1 cellular context compared by ENCODE assay signal in genomic region chr11:208177-208916, GRCh38.
TF ChIP-seq lines count a peak whose summit lies in the region.

No MANE protein-coding gene starts in this region.

TF ChIP-seq in K562, 482 proteins besides CTCF, POLR2A, EP300 and RAD21 (continued from another document):
- TF ChIP-seq E2F5 (CRISPR knock-in tag; IDR thresholded peaks at IDR 0.05) (no peak), CLOCK (CRISPR knock-in tag; IDR thresholded peaks at IDR 0.05; ENCODE audit: borderline replicate concordance) (no peak), ZNF79 (CRISPR knock-in tag; IDR thresholded peaks at IDR 0.05; ENCODE audit: low read depth) (no peak), ZNF507 (tag; conservative IDR thresholded peaks at IDR 0.05) (no peak), PKNOX1 (IDR thresholded peaks at IDR 0.05) (no peak), ZNF146 (CRISPR knock-in tag; IDR thresholded peaks at IDR 0.05; ENCODE audit: unreplicated experiment) (no peak), BRD9 (IDR thresholded peaks at IDR 0.05; ENCODE audit: low read depth, partially characterized antibody) (no peak), RBM39 (optimal IDR thresholded peaks at IDR 0.05; ENCODE audit: low read depth, low read length) (no peak), PRDM10 (IDR thresholded peaks at IDR 0.05; ENCODE audit: partially characterized antibody) (no peak), ARNT (IDR thresholded peaks at IDR 0.05) (no peak; a peak in 1 of 4 replicates), RUNX1 (IDR thresholded peaks at IDR 0.05; ENCODE audit: low read depth) (no peak), TSC22D4 (tag; IDR thresholded peaks at IDR 0.05) (no peak), NELFE (IDR thresholded peaks at IDR 0.05; ENCODE audit: insufficient read depth, insufficient read length) (no peak), IFI16 (CRISPR knock-in tag; IDR thresholded peaks at IDR 0.05) (no peak), EZH2 (IDR thresholded peaks at IDR 0.05; ENCODE audit: borderline replicate concordance, low read depth, low read length) (no peak), USF1 (CRISPR knock-in tag; IDR thresholded peaks at IDR 0.05) (no peak), L3MBTL2 (IDR thresholded peaks at IDR 0.05) (peak; percentile 57; the same call in 1 of the 2 replicates), NR4A1 (CRISPR knock-in tag; IDR thresholded peaks at IDR 0.05) (no peak), NR4A1 (tag; IDR thresholded peaks at IDR 0.05) (0 out of 2 replicates have a peak, but pooled peaks have one; percentile 6), HMGXB4 (CRISPR knock-in tag; IDR thresholded peaks at IDR 0.05) (0 out of 2 replicates have a peak, but pooled peaks have one; percentile 71), RBM17 (IDR thresholded peaks at IDR 0.05; ENCODE audit: borderline replicate concordance, low read depth, low read length) (no peak), SNRNP70 (optimal IDR thresholded peaks at IDR 0.05; ENCODE audit: low read depth, low read length) (no peak), HBP1 (CRISPR knock-in tag; IDR thresholded peaks at IDR 0.05) (no peak), DACH1 (IDR thresholded peaks at IDR 0.05; ENCODE audit: partially characterized antibody) (no peak), SMARCB1 (IDR thresholded peaks at IDR 0.05; ENCODE audit: insufficient read length, low read depth) (no peak), ESRRA (IDR thresholded peaks at IDR 0.05; ENCODE audit: borderline replicate concordance, low read depth) (0 out of 2 replicates have a peak, but pooled peaks have one; percentile 35), NKRF (IDR thresholded peaks at IDR 0.05; ENCODE audit: borderline replicate concordance) (0 out of 2 replicates have a peak, but pooled peaks have one; percentile 61), THRAP3 (IDR thresholded peaks at IDR 0.05; ENCODE audit: borderline replicate concordance) (peak; percentile 24; the same call in 1 of the 2 replicates), ZHX1 (conservative IDR thresholded peaks at IDR 0.05; ENCODE audit: low read length) (no peak), FOXK2 (conservative IDR thresholded peaks at IDR 0.05 in 1 of 2, IDR thresholded peaks at IDR 0.05 in 1 of 2; ENCODE audit: low read depth in 2 of 2) (no peak), RNF219 (CRISPR knock-in tag; IDR thresholded peaks at IDR 0.05) (no peak), SRSF1 (IDR thresholded peaks at IDR 0.05; ENCODE audit: low read depth, low read length) (no peak)
